6 cellular contexts compared by ENCODE assay signal in genomic region chr22:10735075-10735474, GRCh38.
DNase-seq lines count a peak whose midpoint lies in the region; ATAC-seq, FAIRE-seq and TF ChIP-seq lines count a peak whose summit lies in the region.
"Not testable (repeated sequence)": the region's sequence is repeated elsewhere in the genome, so short reads cannot be mapped to it uniquely, and the experiment has no call there.

No MANE protein-coding gene starts in this region.

- intact Hi-C loops in left ventricle myocardium superior (cut with micrococcal nuclease); HepG2 (cut with micrococcal nuclease; ENCODE audit: unreplicated experiment); mucosa of descending colon (cut with DNase I, micrococcal nuclease): not testable (repeated sequence)

- CTCF ChIA-PET in HepG2 (lab: Yijun Ruan, JAX; ENCODE audit: low intra/inter-chr PET ratio, low total read pairs): not testable (repeated sequence)

- peak; percentile 22 for ATAC-seq in T-helper 17 cell
- ATAC-seq in left ventricle myocardium superior: peak; percentile 30
- ATAC-seq in HepG2: not testable (repeated sequence)
- ATAC-seq in mucosa of descending colon: peak; percentile 11
- ATAC-seq in upper lobe of left lung (ENCODE audit: low FRiP score in 2 of 2): peak; percentile 0 to 2

- H3K4me1 ChIP-seq in HepG2 (ENCODE audit: insufficient read depth, low read length); mucosa of descending colon (ENCODE audit: low read depth); upper lobe of left lung: not testable (repeated sequence)

- FAIRE-seq in HepG2 (lab: Jason Lieb, UNC): not testable (repeated sequence)

- in situ Hi-C loops in HepG2 (cut with HindIII; ENCODE audit: extremely low pct_ligation_motif_present, low pct_unique_long_range_greater_than_20kb): not testable (repeated sequence)

- not testable (repeated sequence) for TF ChIP-seq RAD21 in HepG2 (CRISPR knock-in tag; IDR thresholded peaks at IDR 0.05)

- not testable (repeated sequence) for H3K27ac ChIP-seq in HepG2 (ENCODE audit: extremely low read length, insufficient read depth, low read length); upper lobe of left lung

- H3K79me2 ChIP-seq in HepG2 (ENCODE audit: insufficient read depth, low read length): not testable (repeated sequence)

- not testable (repeated sequence) for H4K20me1 ChIP-seq in HepG2 (ENCODE audit: insufficient read depth, low read length)

- DNase-seq in T-helper 17 cell; left ventricle myocardium superior; HepG2 (ENCODE audit: low spot score); mucosa of descending colon; upper lobe of left lung: not testable (repeated sequence)
- peak; percentile 82 for DNase-seq in osteocyte (ENCODE audit: extremely low spot score, unreplicated experiment)

- H3K36me3 Mint-ChIP-seq in T-helper 17 cell (ENCODE audit: low read depth); osteocyte (ENCODE audit: unreplicated experiment): not testable (repeated sequence)

- POLR2A ChIA-PET in HepG2 (lab: Yijun Ruan, JAX): not testable (repeated sequence)

- TF ChIP-seq EP300 in HepG2 (IDR thresholded peaks at IDR 0.05; ENCODE audit: low read depth in 2 of 2, low read length in 2 of 2); HepG2 (CRISPR knock-in tag; IDR thresholded peaks at IDR 0.05; ENCODE audit: borderline replicate concordance); upper lobe of left lung (IDR thresholded peaks at IDR 0.05): not testable (repeated sequence)

- peaks cover 54% of the 10 kb centered on the region for H3K9me3 Mint-ChIP-seq in osteocyte (ENCODE audit: unreplicated experiment)

- H2AFZ ChIP-seq in HepG2 (ENCODE audit: low read length): not testable (repeated sequence)

- not testable (repeated sequence) for BruUV-seq in HepG2 (replicated peaks; lab: Mats Ljungman, UMichigan)

- not testable (repeated sequence) for H3K9me3 ChIP-seq in T-helper 17 cell (ENCODE audit: control insufficient read depth, low read length, poor library complexity, severe bottlenecking)
- H3K9me3 ChIP-seq in HepG2 (ENCODE audit: low read length) (peaks cover 90% of the 10 kb centered on the region), mucosa of descending colon (peaks cover 70% of the 10 kb centered on the region), upper lobe of left lung (peaks cover 0 to 20% (median 5%) of the 10 kb centered on the region in 4 donors)

- H3K4me2 ChIP-seq in HepG2 (ENCODE audit: low read depth, low read length): not testable (repeated sequence)

- not testable (repeated sequence) for H3K4me3 Mint-ChIP-seq in T-helper 17 cell; osteocyte (ENCODE audit: unreplicated experiment)

- H3K9ac ChIP-seq in HepG2 (ENCODE audit: insufficient read depth, low read depth, low read length): not testable (repeated sequence)

- 18% methylated on average over 2 of the region's 2 CpGs for WGBS in HepG2 (ENCODE audit: low lambda C conversion rate)
- WGBS in upper lobe of left lung, 2 donors: 57 to 72% methylated on average over 2 of the region's 2 CpGs

- TF ChIP-seq POLR2A in HepG2 (IDR thresholded peaks at IDR 0.05; ENCODE audit: insufficient read depth in 1 of 2, low read depth in 2 of 2, low read length in 2 of 2); upper lobe of left lung (IDR thresholded peaks at IDR 0.05): not testable (repeated sequence)

- not testable (repeated sequence) for H3K27me3 Mint-ChIP-seq in T-helper 17 cell; osteocyte (ENCODE audit: unreplicated experiment)

- H3K27ac Mint-ChIP-seq in T-helper 17 cell; osteocyte (ENCODE audit: unreplicated experiment): not testable (repeated sequence)

- not testable (repeated sequence) for H3K4me3 ChIP-seq in HepG2 (replicated peaks in 1 of 3; ENCODE audit: insufficient read depth in 1 of 3, low read depth in 2 of 3, low read length in 3 of 3); mucosa of descending colon; upper lobe of left lung

- not testable (repeated sequence) for H3K36me3 ChIP-seq in HepG2 (replicated peaks in 1 of 2; ENCODE audit: control insufficient read depth in 1 of 2, insufficient read depth in 2 of 2, low read length in 2 of 2); mucosa of descending colon (ENCODE audit: low read depth); upper lobe of left lung

- not testable (repeated sequence) for TF ChIP-seq CTCF in HepG2 (CRISPR knock-in tag; IDR thresholded peaks at IDR 0.05); mucosa of descending colon (IDR thresholded peaks at IDR 0.05); osteocyte (IDR thresholded peaks at IDR 0.05); upper lobe of left lung (IDR thresholded peaks at IDR 0.05)

- not testable (repeated sequence) for H3K4me1 Mint-ChIP-seq in T-helper 17 cell; osteocyte (ENCODE audit: unreplicated experiment)

- H3K27me3 ChIP-seq in HepG2 (ENCODE audit: control insufficient read depth in 1 of 2, insufficient read depth in 2 of 2, low read length in 2 of 2); upper lobe of left lung: not testable (repeated sequence)

TF ChIP-seq in HepG2, 621 proteins besides CTCF, POLR2A, EP300 and RAD21:
- 0 out of 2 replicates have a peak, but pooled peaks have one; percentile 4 for TF ChIP-seq ZBTB40 (IDR thresholded peaks at IDR 0.05)
- TF ChIP-seq ZBTB40 (CRISPR knock-in tag; IDR thresholded peaks at IDR 0.05): not testable (repeated sequence)
